ENCODE assay signal across 1 cellular context in genomic region chr17:57697891-57698708, GRCh38.
TF ChIP-seq lines count a peak whose summit lies in the region.

No MANE protein-coding gene starts in this region.

TF ChIP-seq in HepG2, 621 proteins besides CTCF, POLR2A, EP300 and RAD21 (continued from another document and continues in another):
- TF ChIP-seq HIC2 (CRISPR knock-in tag; IDR thresholded peaks at IDR 0.05; ENCODE audit: low read depth) (0 out of 2 replicates have a peak, but pooled peaks have one; percentile 50), MAX (IDR thresholded peaks at IDR 0.05) (peak; percentile 33; the same call in 1 of the 2 replicates), FOSL2 (CRISPR knock-in tag; IDR thresholded peaks at IDR 0.05) (no peak), USF2 (IDR thresholded peaks at IDR 0.05; ENCODE audit: low read depth, low read length) (no peak), USF2 (CRISPR knock-in tag; IDR thresholded peaks at IDR 0.05; ENCODE audit: borderline replicate concordance) (no peak), SRSF4 (IDR thresholded peaks at IDR 0.05; ENCODE audit: low read depth, low read length, poor library complexity, severe bottlenecking) (no peak), PPARG (CRISPR knock-in tag; conservative IDR thresholded peaks at IDR 0.05) (peak; percentile 56; the same call in 1 of the 2 replicates), MED1 (CRISPR knock-in tag; IDR thresholded peaks at IDR 0.05) (0 out of 2 replicates have a peak, but pooled peaks have one; percentile 28), KDM4B (CRISPR knock-in tag; IDR thresholded peaks at IDR 0.05) (0 out of 2 replicates have a peak, but pooled peaks have one; percentile 37), ZNF331 (CRISPR knock-in tag; IDR thresholded peaks at IDR 0.05) (peak; percentile 93), ZMYM4 (CRISPR knock-in tag; IDR thresholded peaks at IDR 0.05) (peak; percentile 87), ISL2 (CRISPR knock-in tag; IDR thresholded peaks at IDR 0.05) (0 out of 2 replicates have a peak, but pooled peaks have one; percentile 32), HOXA3 (CRISPR knock-in tag; IDR thresholded peaks at IDR 0.05) (peak; percentile 61), ZNF280B (CRISPR knock-in tag; IDR thresholded peaks at IDR 0.05; ENCODE audit: borderline replicate concordance) (peak; percentile 73; the same call in 1 of the 2 replicates), ZNF563 (CRISPR knock-in tag; IDR thresholded peaks at IDR 0.05) (no peak), AKAP8 (CRISPR knock-in tag; IDR thresholded peaks at IDR 0.05) (no peak), ZBTB34 (CRISPR knock-in tag; IDR thresholded peaks at IDR 0.05) (no peak), ARID5B (CRISPR knock-in tag; IDR thresholded peaks at IDR 0.05) (peak; percentile 54), MYPOP (CRISPR knock-in tag; IDR thresholded peaks at IDR 0.05) (no peak), SPEN (CRISPR knock-in tag; IDR thresholded peaks at IDR 0.05; ENCODE audit: low read depth) (peak; percentile 52; the same call in 1 of the 2 replicates), MZF1 (CRISPR knock-in tag; IDR thresholded peaks at IDR 0.05; ENCODE audit: borderline replicate concordance) (no peak), KLF16 (CRISPR knock-in tag; IDR thresholded peaks at IDR 0.05) (peak in 1 of 2 experiments; percentile 54; a peak in 1 of 4 replicates), ZNF574 (CRISPR knock-in tag; IDR thresholded peaks at IDR 0.05) (peak; percentile 69; the same call in 1 of the 2 replicates), BRF2 (CRISPR knock-in tag; IDR thresholded peaks at IDR 0.05) (no peak), ZNF83 (CRISPR knock-in tag; IDR thresholded peaks at IDR 0.05; ENCODE audit: borderline replicate concordance) (no peak), TARDBP (CRISPR knock-in tag; IDR thresholded peaks at IDR 0.05) (peak; percentile 83; the same call in 1 of the 2 replicates), DMAP1 (CRISPR knock-in tag; IDR thresholded peaks at IDR 0.05) (peak; percentile 62), RBM22 (optimal IDR thresholded peaks at IDR 0.05; ENCODE audit: low read length) (peak; percentile 47), SOX13 (IDR thresholded peaks at IDR 0.05) (no peak), SOX13 (CRISPR knock-in tag; conservative IDR thresholded peaks at IDR 0.05 in 1 of 2, IDR thresholded peaks at IDR 0.05 in 1 of 2) (peak in 1 of 2 experiments; percentile 84; a peak in 2 of 4 replicates), GABPB1 (CRISPR knock-in tag; IDR thresholded peaks at IDR 0.05) (peak; percentile 77), THAP11 (CRISPR knock-in tag; IDR thresholded peaks at IDR 0.05) (0 out of 2 replicates have a peak, but pooled peaks have one; percentile 48), PATZ1 (CRISPR knock-in tag; IDR thresholded peaks at IDR 0.05) (peak; percentile 54), CBX5 (CRISPR knock-in tag; IDR thresholded peaks at IDR 0.05; ENCODE audit: borderline replicate concordance) (peak; percentile 61; the same call in 1 of the 2 replicates), EHMT2 (IDR thresholded peaks at IDR 0.05; ENCODE audit: borderline replicate concordance, low read depth, low read length) (no peak), BRD4 (CRISPR knock-in tag; IDR thresholded peaks at IDR 0.05) (peak; percentile 72), FOXM1 (CRISPR knock-in tag; IDR thresholded peaks at IDR 0.05) (no peak), ZFX (CRISPR knock-in tag; IDR thresholded peaks at IDR 0.05; ENCODE audit: low read depth) (peak; percentile 28; the same call in 1 of the 2 replicates), HMGXB4 (CRISPR knock-in tag; IDR thresholded peaks at IDR 0.05; ENCODE audit: borderline replicate concordance in 1 of 2, low read depth in 1 of 2) (peak in 1 of 2 experiments; percentile 46; a peak in 3 of 4 replicates)
